ENCODE assay signal across 25 cellular contexts in the genomic region with DNA sequence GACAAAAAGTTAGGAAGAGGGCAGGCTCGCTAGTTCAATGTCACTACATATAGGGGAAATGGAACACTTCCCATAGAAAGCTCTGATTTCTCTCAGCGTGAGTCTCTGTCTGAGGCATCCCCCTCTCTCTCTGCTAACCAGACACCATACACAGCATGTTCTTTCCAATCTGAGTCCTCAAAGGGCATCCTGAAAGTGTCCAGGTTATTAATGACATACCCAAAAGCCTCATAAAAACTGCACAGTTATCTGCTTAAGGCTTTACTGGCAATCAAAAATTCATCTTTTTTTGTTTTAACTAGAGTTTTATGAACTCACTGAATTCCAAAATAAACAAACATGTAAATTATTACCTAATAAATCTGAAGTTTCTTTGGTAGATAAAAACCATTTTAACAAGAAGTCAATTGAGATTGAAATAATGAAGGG.
"Had no signal": no experiment of that assay in that cellular context is flagged by ENCODE, and none has a peak within 500 bp of the region (broad histone marks: within the 10 kb centered on the region; RNA-seq: fewer than 3 reads in every experiment).

No MANE protein-coding gene starts in this region.

- H3K4me1 Mint-ChIP-seq: neural progenitor cell had no signal

- H3K27me3 ChIP-seq: gastroesophageal sphincter, neural progenitor cell, spleen, tibial nerve had no signal

- H3K9ac ChIP-seq: neural progenitor cell had no signal

- H3K9me3 ChIP-seq: gastroesophageal sphincter, spleen, tibial nerve had no signal

- H3K4me3 ChIP-seq: gastroesophageal sphincter, neural progenitor cell, spleen, tibial nerve had no signal

- H3K4me1 ChIP-seq: neural progenitor cell, tibial nerve had no signal

- H3K36me3 Mint-ChIP-seq: activated naive CD8-positive, alpha-beta T cell; naive thymus-derived CD8-positive, alpha-beta T cell had no signal

- H3K27ac Mint-ChIP-seq: activated CD4-positive, alpha-beta T cell treated with anti-CD3 and anti-CD28 coated beads for 36 hours; activated CD8-positive, alpha-beta T cell treated with anti-CD3 and anti-CD28 coated beads, Interleukin-2, amount 10 ng/mL, durations not matched to agents 7 days and 5 days; activated naive CD8-positive, alpha-beta T cell; activated T-cell treated with anti-CD3 and anti-CD28 coated beads, Interleukin-2, amount 50 U/mL, for 72 hours; effector memory CD8-positive, alpha-beta T cell; naive thymus-derived CD8-positive, alpha-beta T cell; neural progenitor cell; T-helper 17 cell had no signal

- H3K36me3 ChIP-seq: neural progenitor cell had no signal

- H3K9me3 Mint-ChIP-seq: activated T-cell treated with anti-CD3 and anti-CD28 coated beads, Interleukin-2, amount 50 U/mL, for 72 hours; central memory CD8-positive, alpha-beta T cell; effector memory CD8-positive, alpha-beta T cell; naive thymus-derived CD8-positive, alpha-beta T cell; neural progenitor cell had no signal

- H3K27me3 Mint-ChIP-seq: activated CD4-positive, alpha-beta T cell treated with anti-CD3 and anti-CD28 coated beads for 36 hours; activated naive CD8-positive, alpha-beta T cell; central memory CD8-positive, alpha-beta T cell; effector memory CD8-positive, alpha-beta T cell; naive thymus-derived CD8-positive, alpha-beta T cell had no signal

- DNase-seq: activated CD4-positive, alpha-beta T cell treated with anti-CD3 and anti-CD28 coated beads for 36 hours; activated CD4-positive, CD25-positive, alpha-beta regulatory T cell; activated CD8-positive, alpha-beta T cell treated with anti-CD3 and anti-CD28 coated beads, Interleukin-2, amount 10 ng/mL, durations not matched to agents 7 days and 5 days; activated effector memory CD4-positive, alpha-beta T cell treated with Interleukin-2 at 50 U/mL for 16 hours; activated naive CD4-positive, alpha-beta T cell treated with Interleukin-2 at 50 U/mL for 16 hours; activated T-cell treated with anti-CD3 and anti-CD28 coated beads for 4 hours; activated T-cell treated with anti-CD3 and anti-CD28 coated beads, Interleukin-2, amount 50 U/mL, for 72 hours; anterior cingulate cortex; effector memory CD8-positive, alpha-beta T cell; erythroblast; head of caudate nucleus; hippocampal formation; left cardiac atrium; midbrain; naive thymus-derived CD8-positive, alpha-beta T cell; occipital lobe; right cardiac atrium; spleen; stimulated activated naive CD4-positive, alpha-beta T cell; T-helper 17 cell had no signal

- H3K27ac ChIP-seq: gastroesophageal sphincter, neural progenitor cell, spleen, tibial nerve had no signal

- H3K4me3 Mint-ChIP-seq: activated CD4-positive, alpha-beta T cell treated with anti-CD3 and anti-CD28 coated beads for 36 hours; activated CD8-positive, alpha-beta T cell treated with anti-CD3 and anti-CD28 coated beads, Interleukin-2, amount 10 ng/mL, durations not matched to agents 7 days and 5 days; activated naive CD8-positive, alpha-beta T cell; activated T-cell treated with anti-CD3 and anti-CD28 coated beads, Interleukin-2, amount 50 U/mL, for 72 hours; central memory CD8-positive, alpha-beta T cell; effector memory CD8-positive, alpha-beta T cell; naive thymus-derived CD8-positive, alpha-beta T cell; neural progenitor cell; T-helper 17 cell had no signal
